Comparison of ENCODE assay signal across 23 cellular contexts in the genomic region with DNA sequence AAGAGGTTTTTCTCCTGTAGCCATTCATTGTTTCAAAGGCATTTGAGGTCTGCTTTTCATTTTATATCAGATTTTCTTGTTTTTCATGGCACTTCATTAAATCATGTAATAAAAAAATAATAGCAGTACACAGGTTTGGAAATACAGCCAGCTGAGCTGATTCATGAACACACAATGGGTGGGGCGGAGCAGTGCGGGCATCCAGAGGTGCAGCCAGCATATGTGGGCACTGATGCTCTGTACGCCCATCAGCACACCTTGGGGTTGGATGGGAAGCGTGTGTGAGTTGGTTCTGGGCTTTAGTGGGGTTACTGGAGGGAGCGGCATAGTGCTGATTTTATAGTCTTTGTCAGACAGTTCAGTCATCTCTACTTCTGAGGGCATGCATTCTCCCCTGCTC. TPM values are rescaled to one million over a fixed set of nuclear protein-coding genes. Genes with fewer than 3 reads are reported as not detected.
"Had no signal": no experiment of that assay in that cellular context is flagged by ENCODE, and none has a peak within 500 bp of the region (broad histone marks: within the 10 kb centered on the region; RNA-seq: fewer than 3 reads in every experiment).

No MANE protein-coding gene starts in this region.

- ATAC-seq: activated T-helper 17 cell treated with anti-CD3 and anti-CD28 coated beads, Interleukin-2, amount 50 U/mL, for 72 hours; Panc1; T-helper 17 cell; WTC11 had no signal

- H3K36me3 ChIP-seq: SJSA1 had no signal

- H3K4me1 ChIP-seq: SJSA1 had no signal

- H3K4me3 ChIP-seq: SJSA1 had no signal

- H3K9me3 ChIP-seq: SJSA1 had no signal

- H3K27ac ChIP-seq: SJSA1 had no signal

- DNase-seq: activated CD4-positive, alpha-beta T cell treated with anti-CD3 and anti-CD28 coated beads, Interleukin-2, amount 10 ng/mL, durations not matched to agents 24 days and 14 days; activated CD4-positive, alpha-beta T cell treated with anti-CD3 and anti-CD28 coated beads, Interleukin-2, amount 50 U/mL, for 48 hours; activated CD4-positive, CD25-positive, alpha-beta regulatory T cell treated with anti-CD3 and anti-CD28 coated beads, Interleukin-2, amount 50 U/mL, for 72 hours; activated gamma-delta T cell; activated naive CD4-positive, alpha-beta T cell treated with anti-CD3 and anti-CD28 coated beads for 36 hours; activated T-cell treated with anti-CD3 and anti-CD28 coated beads for 4 hours; activated T-cell treated with anti-CD3 and anti-CD28 coated beads, Interleukin-2, amount 50 U/mL, for 48 hours; amygdala; central memory CD4-positive, alpha-beta T cell; MM.1S; NCI-H1930; NCI-H226; NCI-H526; NCI-H774; RPMI8226; T-helper 17 cell; T-helper 9 cell had no signal

RNA-seq across cellular contexts. Expression of gene IRX4, which starts 54.2 kb away (rescaled TPM):
- total RNA-seq: activated CD4-positive, alpha-beta T cell treated with anti-CD3 and anti-CD28 coated beads, Interleukin-2, amount 10 ng/mL, durations not matched to agents 24 days and 14 days; activated CD8-positive, alpha-beta memory T cell treated with anti-CD3 and anti-CD28 coated beads for 36 hours; activated naive CD4-positive, alpha-beta T cell treated with anti-CD3 and anti-CD28 coated beads for 36 hours; activated T-helper 17 cell treated with anti-CD3 and anti-CD28 coated beads, Interleukin-2, amount 50 U/mL, for 72 hours; OCI-LY7; SJSA1; T-helper 17 cell had no signal
